In the genomic region with DNA sequence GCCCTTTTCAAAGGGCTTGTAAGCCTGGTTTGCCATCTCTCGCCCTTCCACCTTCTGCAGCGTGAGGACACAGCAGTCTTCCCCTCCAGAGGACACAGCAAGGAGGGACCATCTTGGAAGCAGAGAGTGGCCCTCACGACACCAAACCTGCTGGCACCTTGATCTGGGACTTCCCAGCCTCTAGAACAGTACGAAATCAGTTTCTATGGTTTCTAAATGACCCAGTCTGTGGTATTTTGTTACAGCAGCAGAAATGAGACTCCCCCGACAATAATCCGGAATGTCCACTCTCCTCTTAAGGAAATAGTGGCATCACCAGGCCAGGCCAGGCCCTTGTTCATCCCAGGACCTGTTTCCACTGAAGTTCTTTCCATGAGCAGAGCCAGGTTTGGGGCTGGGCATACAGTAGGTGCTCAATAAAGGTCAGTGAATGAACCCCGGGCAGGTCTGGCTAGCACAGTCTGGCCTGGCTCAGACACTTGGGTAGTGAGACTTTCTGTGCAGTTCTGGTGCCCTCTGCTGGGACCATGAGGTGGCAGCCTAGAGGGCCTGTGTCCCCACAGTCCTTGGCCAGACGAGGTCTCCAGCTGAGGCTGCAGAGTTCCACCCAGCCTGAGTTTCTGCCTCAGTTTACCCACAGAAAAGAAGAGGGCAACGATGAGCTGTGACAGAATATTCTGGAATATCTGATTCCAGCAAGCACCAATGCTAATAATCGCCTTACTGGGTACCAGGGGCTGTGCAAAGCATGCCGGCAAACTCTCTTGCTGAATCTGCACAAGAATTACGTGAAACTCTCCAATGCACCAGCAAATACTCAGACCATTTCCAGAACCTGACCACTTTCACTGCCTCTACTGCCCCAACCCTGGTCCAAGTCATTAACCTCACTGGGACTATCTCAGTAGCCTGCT, we compare ENCODE assay signal across 1 cellular context.
TF ChIP-seq lines count a peak whose summit lies in the region.

No MANE protein-coding gene starts in this region.

TF ChIP-seq in A549, 52 proteins besides CTCF, POLR2A, EP300 and RAD21 (continued from another document):
- TF ChIP-seq, protein P1, sequence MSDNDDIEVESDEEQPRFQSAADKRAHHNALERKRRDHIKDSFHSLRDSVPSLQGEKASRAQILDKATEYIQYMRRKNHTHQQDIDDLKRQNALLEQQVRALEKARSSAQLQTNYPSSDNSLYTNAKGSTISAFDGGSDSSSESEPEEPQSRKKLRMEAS (IDR thresholded peaks at IDR 0.05), result 0 out of 2 replicates have a peak, but pooled peaks have one; percentile 29
